24 cellular contexts compared by ENCODE assay signal in genomic region chr21:19767546-19767945, GRCh38.
DNase-seq lines count a peak whose midpoint lies in the region; FAIRE-seq and TF ChIP-seq lines count a peak whose summit lies in the region.
"Had no signal": no experiment of that assay in that cellular context is flagged by ENCODE, and none has a peak within 500 bp of the region (broad histone marks: within the 10 kb centered on the region; RNA-seq: fewer than 3 reads in every experiment).

No MANE protein-coding gene starts in this region.

- TF ChIP-seq CTCF in choroid plexus epithelial cell (conservative IDR thresholded peaks at IDR 0.05; ENCODE audit: low read depth, low read length) (no peak), fibroblast of pulmonary artery (IDR thresholded peaks at IDR 0.05; ENCODE audit: low read length, missing control alignments) (no peak), Peyer's patch (IDR thresholded peaks at IDR 0.05) (no peak)

- H3K9me3 ChIP-seq in Peyer's patch, result no peaks in the 10 kb centered on the region
- H3K9me3 ChIP-seq: A549; BE2C; BLaER1 treated with 17β-estradiol and CSF1 and Interleukin-3, amounts not matched to agents 10 nM and 100 nM had no signal

- no peak for TF ChIP-seq POLR2A in Peyer's patch (IDR thresholded peaks at IDR 0.05)

- H3K36me3 ChIP-seq in Peyer's patch, result no peaks in the 10 kb centered on the region
- H3K36me3 ChIP-seq: BE2C; BLaER1 treated with 17β-estradiol and CSF1 and Interleukin-3, amounts not matched to agents 10 nM and 100 nM had no signal

- DNase-seq in NCI-H446 (lab: John Stamatoyannopoulos, UW) (peak; percentile 1 to 12), NCI-H446 treated with DMSO at 0.1 percent for 48 hours (lab: John Stamatoyannopoulos, UW) (no peak), choroid plexus epithelial cell (ENCODE audit: low read depth) (peak; percentile 70), fibroblast of pulmonary artery (ENCODE audit: low read depth) (peak; percentile 2), NCI-H2196 (lab: John Stamatoyannopoulos, UW; ENCODE audit: unreplicated experiment) (no peak), Peyer's patch (no peak)
- DNase-seq in stimulated activated CD4-positive, alpha-beta T cell treated with anti-CD3 and anti-CD28 coated beads, Interleukin-15, amount 100 ng/mL, for 24 hours, result no peak
- DNase-seq: ACHN; AML-193; BE2C; CD4-positive, alpha-beta T cell; CD8-positive, alpha-beta memory T cell; DMS 273 treated with DMSO at 0.1 percent for 48 hours; DMS79; EL; GDM1; H9 had no signal

- FAIRE-seq in islet of Langerhans (lab: Jason Lieb, UNC), result peak; percentile 21
- FAIRE-seq: A549, D721Med, GM12878 had no signal

- H3K27me3 ChIP-seq in Peyer's patch, result no peaks in the 10 kb centered on the region
- H3K27me3 ChIP-seq: BE2C; BLaER1 treated with 17β-estradiol and CSF1 and Interleukin-3, amounts not matched to agents 10 nM and 100 nM had no signal

- no peaks in the 10 kb centered on the region for H3K4me1 ChIP-seq in Peyer's patch
- H3K4me1 ChIP-seq: A549; BLaER1 treated with 17β-estradiol and CSF1 and Interleukin-3, amounts not matched to agents 10 nM and 100 nM had no signal

- H3K4me3 ChIP-seq in choroid plexus epithelial cell (ENCODE audit: low read depth, low read length), result no peak overlapping the region
- no peak overlapping the region for H3K4me3 ChIP-seq in fibroblast of pulmonary artery (replicated peaks; ENCODE audit: low read depth, low read length)
- no peak overlapping the region for H3K4me3 ChIP-seq in Peyer's patch
- H3K4me3 ChIP-seq: A549; BLaER1 treated with 17β-estradiol and CSF1 and Interleukin-3, amounts not matched to agents 10 nM and 100 nM; GM12878; GM23338 had no signal

- H3K27ac ChIP-seq in Peyer's patch, result no peak overlapping the region
- H3K27ac ChIP-seq: 22Rv1; A549; BLaER1 treated with 17β-estradiol and CSF1 and Interleukin-3, amounts not matched to agents 10 nM and 100 nM had no signal

Comparison
In these comparisons a context has a peak if more than half of its experiments do, and no peak if none do; other contexts are left out.
1. DNase-seq: peak in NCI-H446 (2 of 2), choroid plexus epithelial cell (single experiment) and fibroblast of pulmonary artery (single experiment); none in NCI-H446 treated with DMSO at 0.1 percent for 48 hours (single experiment), NCI-H2196 (single experiment), Peyer's patch (0 of 3) and stimulated activated CD4-positive, alpha-beta T cell treated with anti-CD3 and anti-CD28 coated beads, Interleukin-15, amount 100 ng/mL, for 24 hours (single experiment).